Comparison of ENCODE assay signal across 2 cellular contexts in the genomic region with DNA sequence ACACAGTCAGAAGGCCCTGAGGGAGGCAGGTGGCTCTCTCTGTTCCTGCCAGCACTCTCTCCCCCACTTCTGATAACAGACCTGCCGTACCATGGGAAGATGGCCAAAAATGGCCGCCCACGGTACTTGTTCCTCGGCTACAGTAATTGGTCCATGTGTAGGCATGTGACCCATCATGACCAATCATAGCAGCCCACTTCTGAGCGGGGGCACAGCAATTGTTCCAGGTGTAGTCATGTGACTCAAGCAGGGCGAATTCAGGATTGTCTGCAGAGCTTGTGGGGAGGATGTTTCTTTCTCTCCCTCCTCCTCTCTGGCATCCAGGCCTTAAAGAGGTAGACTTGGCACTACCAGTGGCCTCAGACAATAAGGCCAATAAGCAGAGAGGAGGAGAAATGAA.
TF ChIP-seq lines count a peak whose summit lies in the region.

No MANE protein-coding gene starts in this region.

TF ChIP-seq in HCT116, 20 proteins besides CTCF, POLR2A, EP300 and RAD21:
- TF ChIP-seq TCF7L2 (IDR thresholded peaks at IDR 0.05; ENCODE audit: borderline replicate concordance, extremely low read depth, insufficient read depth, insufficient read length) (no peak), YY1 (IDR thresholded peaks at IDR 0.05; ENCODE audit: extremely low read depth, insufficient replicate concordance, low read depth, low read length) (no peak), CBX3 (IDR thresholded peaks at IDR 0.05; ENCODE audit: low read depth) (no peak), SP1 (IDR thresholded peaks at IDR 0.05; ENCODE audit: low read depth) (no peak), EZH2 (IDR thresholded peaks at IDR 0.05) (no peak), EZH2phosphoT487 (IDR thresholded peaks at IDR 0.05; ENCODE audit: borderline replicate concordance) (no peak), SRF (IDR thresholded peaks at IDR 0.05; ENCODE audit: low read depth) (no peak), FOSL1 (IDR thresholded peaks at IDR 0.05; ENCODE audit: low read depth) (no peak), CEBPB (IDR thresholded peaks at IDR 0.05; ENCODE audit: low read depth) (no peak), JUND (IDR thresholded peaks at IDR 0.05) (no peak), POLR2AphosphoS5 (IDR thresholded peaks at IDR 0.05; ENCODE audit: low read depth, low read length) (no peak), EGR1 (IDR thresholded peaks at IDR 0.05; ENCODE audit: low read depth) (no peak), SIN3A (IDR thresholded peaks at IDR 0.05; ENCODE audit: low read depth) (no peak), ZFX (IDR thresholded peaks at IDR 0.05) (no peak), ZNF274 (IDR thresholded peaks at IDR 0.05; ENCODE audit: low read depth, low read length) (no peak), ELF1 (IDR thresholded peaks at IDR 0.05; ENCODE audit: borderline replicate concordance, low read depth) (no peak)
- TF ChIP-seq, protein P1, sequence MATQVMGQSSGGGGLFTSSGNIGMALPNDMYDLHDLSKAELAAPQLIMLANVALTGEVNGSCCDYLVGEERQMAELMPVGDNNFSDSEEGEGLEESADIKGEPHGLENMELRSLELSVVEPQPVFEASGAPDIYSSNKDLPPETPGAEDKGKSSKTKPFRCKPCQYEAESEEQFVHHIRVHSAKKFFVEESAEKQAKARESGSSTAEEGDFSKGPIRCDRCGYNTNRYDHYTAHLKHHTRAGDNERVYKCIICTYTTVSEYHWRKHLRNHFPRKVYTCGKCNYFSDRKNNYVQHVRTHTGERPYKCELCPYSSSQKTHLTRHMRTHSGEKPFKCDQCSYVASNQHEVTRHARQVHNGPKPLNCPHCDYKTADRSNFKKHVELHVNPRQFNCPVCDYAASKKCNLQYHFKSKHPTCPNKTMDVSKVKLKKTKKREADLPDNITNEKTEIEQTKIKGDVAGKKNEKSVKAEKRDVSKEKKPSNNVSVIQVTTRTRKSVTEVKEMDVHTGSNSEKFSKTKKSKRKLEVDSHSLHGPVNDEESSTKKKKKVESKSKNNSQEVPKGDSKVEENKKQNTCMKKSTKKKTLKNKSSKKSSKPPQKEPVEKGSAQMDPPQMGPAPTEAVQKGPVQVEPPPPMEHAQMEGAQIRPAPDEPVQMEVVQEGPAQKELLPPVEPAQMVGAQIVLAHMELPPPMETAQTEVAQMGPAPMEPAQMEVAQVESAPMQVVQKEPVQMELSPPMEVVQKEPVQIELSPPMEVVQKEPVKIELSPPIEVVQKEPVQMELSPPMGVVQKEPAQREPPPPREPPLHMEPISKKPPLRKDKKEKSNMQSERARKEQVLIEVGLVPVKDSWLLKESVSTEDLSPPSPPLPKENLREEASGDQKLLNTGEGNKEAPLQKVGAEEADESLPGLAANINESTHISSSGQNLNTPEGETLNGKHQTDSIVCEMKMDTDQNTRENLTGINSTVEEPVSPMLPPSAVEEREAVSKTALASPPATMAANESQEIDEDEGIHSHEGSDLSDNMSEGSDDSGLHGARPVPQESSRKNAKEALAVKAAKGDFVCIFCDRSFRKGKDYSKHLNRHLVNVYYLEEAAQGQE (IDR thresholded peaks at IDR 0.05; ENCODE audit: low read depth): no peak
- TF ChIP-seq, protein P2, sequence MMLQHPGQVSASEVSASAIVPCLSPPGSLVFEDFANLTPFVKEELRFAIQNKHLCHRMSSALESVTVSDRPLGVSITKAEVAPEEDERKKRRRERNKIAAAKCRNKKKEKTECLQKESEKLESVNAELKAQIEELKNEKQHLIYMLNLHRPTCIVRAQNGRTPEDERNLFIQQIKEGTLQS (IDR thresholded peaks at IDR 0.05): no peak
- TF ChIP-seq, protein P3, sequence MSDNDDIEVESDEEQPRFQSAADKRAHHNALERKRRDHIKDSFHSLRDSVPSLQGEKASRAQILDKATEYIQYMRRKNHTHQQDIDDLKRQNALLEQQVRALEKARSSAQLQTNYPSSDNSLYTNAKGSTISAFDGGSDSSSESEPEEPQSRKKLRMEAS (IDR thresholded peaks at IDR 0.05): no peak
- TF ChIP-seq, protein P4, sequence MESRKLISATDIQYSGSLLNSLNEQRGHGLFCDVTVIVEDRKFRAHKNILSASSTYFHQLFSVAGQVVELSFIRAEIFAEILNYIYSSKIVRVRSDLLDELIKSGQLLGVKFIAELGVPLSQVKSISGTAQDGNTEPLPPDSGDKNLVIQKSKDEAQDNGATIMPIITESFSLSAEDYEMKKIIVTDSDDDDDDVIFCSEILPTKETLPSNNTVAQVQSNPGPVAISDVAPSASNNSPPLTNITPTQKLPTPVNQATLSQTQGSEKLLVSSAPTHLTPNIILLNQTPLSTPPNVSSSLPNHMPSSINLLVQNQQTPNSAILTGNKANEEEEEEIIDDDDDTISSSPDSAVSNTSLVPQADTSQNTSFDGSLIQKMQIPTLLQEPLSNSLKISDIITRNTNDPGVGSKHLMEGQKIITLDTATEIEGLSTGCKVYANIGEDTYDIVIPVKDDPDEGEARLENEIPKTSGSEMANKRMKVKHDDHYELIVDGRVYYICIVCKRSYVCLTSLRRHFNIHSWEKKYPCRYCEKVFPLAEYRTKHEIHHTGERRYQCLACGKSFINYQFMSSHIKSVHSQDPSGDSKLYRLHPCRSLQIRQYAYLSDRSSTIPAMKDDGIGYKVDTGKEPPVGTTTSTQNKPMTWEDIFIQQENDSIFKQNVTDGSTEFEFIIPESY (IDR thresholded peaks at IDR 0.05; ENCODE audit: extremely low read depth, insufficient replicate concordance, low read length): no peak

TF ChIP-seq in H1, 55 proteins besides CTCF, POLR2A, EP300 and RAD21:
- TF ChIP-seq YY1 (IDR thresholded peaks at IDR 0.05; ENCODE audit: low read depth, low read length): peak; percentile 74
- TF ChIP-seq, protein P2 (IDR thresholded peaks at IDR 0.05; ENCODE audit: insufficient read depth, low read depth, low read length): 0 out of 2 replicates have a peak, but pooled peaks have one; percentile 31
- no peak for TF ChIP-seq TCF12 (IDR thresholded peaks at IDR 0.05; ENCODE audit: low read depth, low read length)
- TF ChIP-seq, protein P5, sequence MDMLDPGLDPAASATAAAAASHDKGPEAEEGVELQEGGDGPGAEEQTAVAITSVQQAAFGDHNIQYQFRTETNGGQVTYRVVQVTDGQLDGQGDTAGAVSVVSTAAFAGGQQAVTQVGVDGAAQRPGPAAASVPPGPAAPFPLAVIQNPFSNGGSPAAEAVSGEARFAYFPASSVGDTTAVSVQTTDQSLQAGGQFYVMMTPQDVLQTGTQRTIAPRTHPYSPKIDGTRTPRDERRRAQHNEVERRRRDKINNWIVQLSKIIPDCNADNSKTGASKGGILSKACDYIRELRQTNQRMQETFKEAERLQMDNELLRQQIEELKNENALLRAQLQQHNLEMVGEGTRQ (IDR thresholded peaks at IDR 0.05; ENCODE audit: low read length): peak; percentile 72
